In genomic region chr17:73192894-73193701, GRCh38 we compare ENCODE assay signal across 8 cellular contexts. TPM values are rescaled to one million over a fixed set of nuclear protein-coding genes. Genes with fewer than 3 reads are reported as not detected.
DNase-seq lines count a peak whose midpoint lies in the region; ATAC-seq, FAIRE-seq and TF ChIP-seq lines count a peak whose summit lies in the region.

Gene COG1, plus strand, starts transcription at chr17:73193055. Its CDS starts 15 bp downstream, at chr17:73193070.

- WGBS in A549 (ENCODE audit: missing lambda C conversion rate), result under 1% methylated on average over 22 of the region's 84 CpGs
- 0 to 2% (median 1%) methylated on average over 13 to 81 of the region's 84 CpGs for WGBS in spleen, 5 donors

- H3K27me3 ChIP-seq in bronchial epithelial cell (ENCODE audit: control insufficient read depth, insufficient read depth, low read length) (no peaks in the 10 kb centered on the region), spleen (replicated peaks in 1 of 7) (no peaks in the 10 kb centered on the region)

- peak within 1 kb of the TSS; percentile 96 for H3K4me3 Mint-ChIP-seq in activated B cell treated with CpG ODN at 0.5 μM for 24 hours

- POLR2A ChIA-PET in A549 (lab: Yijun Ruan, JAX) (interaction anchor here (0.6 to 2.0 kb wide), 5 partner anchors 9 to 556 kb away, joined by 3 to 8 read pairs (median 5); a partner anchor contains a TSS), activated B cell treated with CpG ODN at 0.5 μM for 24 hours (lab: Charles Lee) (interaction anchor here (0.6 to 3.3 kb wide), 3 partner anchors 15 to 39 kb away, joined by 4 to 17 read pairs (median 5); a partner anchor contains a TSS)

- H3K4me3 ChIP-seq in A549, result peak within 1 kb of the TSS; percentile 79
- peak within 1 kb of the TSS; percentile 94 for H3K4me3 ChIP-seq in bronchial epithelial cell (ENCODE audit: low read depth, low read length)
- peak within 1 kb of the TSS; percentile 82 to 97 (median 86) for H3K4me3 ChIP-seq in spleen

- TF ChIP-seq POLR2A in A549 (IDR thresholded peaks at IDR 0.05; ENCODE audit: low read length), result peak; percentile 74
- peak in 2 of 3 donors; percentile 13 to 37 for TF ChIP-seq POLR2A in spleen (IDR thresholded peaks at IDR 0.05)

- peaks cover 18% of the 10 kb centered on the region for H3K4me1 Mint-ChIP-seq in activated B cell treated with CpG ODN at 0.5 μM for 24 hours

- peak within 1 kb of the TSS; percentile 90 for H3K27ac Mint-ChIP-seq in activated B cell treated with CpG ODN at 0.5 μM for 24 hours

- H3K27ac ChIP-seq in A549 (peak within 1 kb of the TSS; percentile 88 to 94), spleen (peak within 1 kb of the TSS; percentile 72 to 94 (median 90))

- FAIRE-seq in A549 (lab: Jason Lieb, UNC) (no peak), bronchial epithelial cell (lab: Jason Lieb, UNC) (no peak)

- H3K36me3 ChIP-seq in bronchial epithelial cell (ENCODE audit: control insufficient read depth, insufficient read depth, low read length) (peaks cover 5% of the 10 kb centered on the region), spleen (peaks cover 0 to 22% (median 16%) of the 10 kb centered on the region in 6 donors)

- H3K4me2 ChIP-seq in A549, result peak within 1 kb of the TSS; percentile 91

- H3K27me3 Mint-ChIP-seq in activated B cell treated with CpG ODN at 0.5 μM for 24 hours, result no peaks in the 10 kb centered on the region

- intact Hi-C loops in activated B cell treated with CpG ODN at 0.5 μM for 24 hours (cut with micrococcal nuclease), result loop anchor here (1.0 to 10.0 kb wide), 6 partner anchors 39 to 1009 kb away; partner anchors contain the start of genes CDC42EP4 and RPL38
- intact Hi-C loops in spleen (cut with DNase I; ENCODE audit: low total_unique reads), result no loop called here

- peaks cover 26% of the 10 kb centered on the region for H3K36me3 Mint-ChIP-seq in activated B cell treated with CpG ODN at 0.5 μM for 24 hours (ENCODE audit: low read depth)

- peaks cover 8% of the 10 kb centered on the region; the same call in 1 of the 3 replicates for H3K4me1 ChIP-seq in A549
- peaks cover 13 to 43% (median 28%) of the 10 kb centered on the region in 6 donors for H3K4me1 ChIP-seq in spleen

- TF ChIP-seq CTCF in A549 (IDR thresholded peaks at IDR 0.05) (no peak), activated B cell treated with CpG ODN at 0.5 μM for 24 hours (IDR thresholded peaks at IDR 0.05) (no peak), bronchial epithelial cell (IDR thresholded peaks at IDR 0.05; ENCODE audit: insufficient read depth, low read length, severe bottlenecking) (no peak), spleen (IDR thresholded peaks at IDR 0.05 in 8 of 11, conservative IDR thresholded peaks at IDR 0.05 in 3 of 11) (no peak)

- TF ChIP-seq EP300 in A549 (IDR thresholded peaks at IDR 0.05), result no peak

- CTCF ChIA-PET in A549 (lab: Yijun Ruan, JAX) (interaction anchor here (0.6 to 20.4 kb wide), 18 partner anchors 14 to 900 kb away, joined by 3 to 483 read pairs (median 6); a partner anchor contains a TSS), activated B cell treated with CpG ODN at 0.5 μM for 24 hours (lab: Charles Lee) (interaction anchor here (0.7 to 1.0 kb wide), 2 partner anchors 14 to 177 kb away, joined by 3 to 4 read pairs; no protein-coding TSS in a partner anchor)

- ATAC-seq in A549 (peak; percentile 72 to 80), GM18861 (IDR thresholded peaks at IDR 0.05; ENCODE audit: unreplicated experiment) (peak; percentile 39), HG03097 (IDR thresholded peaks at IDR 0.05; ENCODE audit: low FRiP score, unreplicated experiment) (peak; percentile 68), activated B cell treated with CpG ODN at 0.5 μM for 24 hours (ENCODE audit: low read depth) (peak; percentile 87)

- no peak for TF ChIP-seq RAD21 in A549 (conservative IDR thresholded peaks at IDR 0.05 in 1 of 2, IDR thresholded peaks at IDR 0.05 in 1 of 2)

- H3K9me3 ChIP-seq in A549, result no peaks in the 10 kb centered on the region
- no peaks in the 10 kb centered on the region for H3K9me3 ChIP-seq in spleen

- DNase-seq in A549 (ENCODE audit: low read depth in 1 of 2, low spot score in 1 of 2) (peak; percentile 91 to 96), NCI-H2227 treated with DMSO at 0.1 percent for 48 hours (lab: John Stamatoyannopoulos, UW) (peak; percentile 85), activated B cell treated with CpG ODN at 0.5 μM for 24 hours (peak; percentile 65), bronchial epithelial cell (ENCODE audit: low read depth) (peak; percentile 53), iris pigment epithelial cell (ENCODE audit: low read depth) (peak; percentile 93), spleen (peak; percentile 97)

- H3K9me3 Mint-ChIP-seq in activated B cell treated with CpG ODN at 0.5 μM for 24 hours, result no peaks in the 10 kb centered on the region

TF ChIP-seq in A549, 52 proteins besides CTCF, POLR2A, EP300 and RAD21 (continues in another document):
- TF ChIP-seq CHD4 (IDR thresholded peaks at IDR 0.05; ENCODE audit: borderline replicate concordance), result no peak
- TF ChIP-seq HOXA7 (CRISPR knock-in tag; IDR thresholded peaks at IDR 0.05), result no peak
- TF ChIP-seq PHF8 (IDR thresholded peaks at IDR 0.05; ENCODE audit: borderline replicate concordance, low read depth), result peak; percentile 76; the same call in 1 of the 2 replicates
- TF ChIP-seq ATOH8 (CRISPR knock-in tag; IDR thresholded peaks at IDR 0.05; ENCODE audit: low read depth), result no peak
- TF ChIP-seq GATA3 (IDR thresholded peaks at IDR 0.05; ENCODE audit: borderline replicate concordance), result no peak
- TF ChIP-seq JUNB (IDR thresholded peaks at IDR 0.05), result no peak
- peak; percentile 52; the same call in 1 of the 3 replicates for TF ChIP-seq BCL3 (IDR thresholded peaks at IDR 0.05)
- TF ChIP-seq RARB (CRISPR knock-in tag; IDR thresholded peaks at IDR 0.05), result 0 out of 2 replicates have a peak, but pooled peaks have one; percentile 46
- TF ChIP-seq, protein P1, sequence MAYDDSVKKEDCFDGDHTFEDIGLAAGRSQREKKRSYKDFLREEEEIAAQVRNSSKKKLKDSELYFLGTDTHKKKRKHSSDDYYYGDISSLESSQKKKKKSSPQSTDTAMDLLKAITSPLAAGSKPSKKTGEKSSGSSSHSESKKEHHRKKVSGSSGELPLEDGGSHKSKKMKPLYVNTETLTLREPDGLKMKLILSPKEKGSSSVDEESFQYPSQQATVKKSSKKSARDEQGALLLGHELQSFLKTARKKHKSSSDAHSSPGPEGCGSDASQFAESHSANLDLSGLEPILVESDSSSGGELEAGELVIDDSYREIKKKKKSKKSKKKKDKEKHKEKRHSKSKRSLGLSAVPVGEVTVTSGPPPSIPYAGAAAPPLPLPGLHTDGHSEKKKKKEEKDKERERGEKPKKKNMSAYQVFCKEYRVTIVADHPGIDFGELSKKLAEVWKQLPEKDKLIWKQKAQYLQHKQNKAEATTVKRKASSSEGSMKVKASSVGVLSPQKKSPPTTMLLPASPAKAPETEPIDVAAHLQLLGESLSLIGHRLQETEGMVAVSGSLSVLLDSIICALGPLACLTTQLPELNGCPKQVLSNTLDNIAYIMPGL (CRISPR knock-in tag; IDR thresholded peaks at IDR 0.05; ENCODE audit: borderline replicate concordance), result 0 out of 2 replicates have a peak, but pooled peaks have one; percentile 64
- TF ChIP-seq MAZ (IDR thresholded peaks at IDR 0.05; ENCODE audit: borderline replicate concordance, low read depth, low read length), result 0 out of 2 replicates have a peak, but pooled peaks have one; percentile 24
- no peak for TF ChIP-seq ZNF302 (CRISPR knock-in tag; IDR thresholded peaks at IDR 0.05)
- peak; percentile 51; the same call in 1 of the 2 replicates for TF ChIP-seq KDM5A (IDR thresholded peaks at IDR 0.05)
- no peak for TF ChIP-seq KDM1A (IDR thresholded peaks at IDR 0.05; ENCODE audit: low read depth)
- TF ChIP-seq E2F6 (IDR thresholded peaks at IDR 0.05; ENCODE audit: borderline replicate concordance, low read depth), result no peak

RNA-seq across cellular contexts. Expression of gene COG1, which starts in this region (rescaled TPM):
- polyA plus RNA-seq in A549 (2011; rRNA removed) (26.0 and 30.6 TPM in 2 replicates), A549 (2017; fragmentation: RNase III; extraction: RNeasy Plus Mini Kit Qiagen cat#74134 plus additional on column Dnase treatment) (19.5 to 22.1 TPM (median 21.7 TPM) in 3 replicates), spleen (10 to 100 TPM in 2 of 3 donors, 1 to 10 TPM in 1; 8.9 to 10.5 (median 10.4) TPM)
- polyA plus RNA-seq in A549 (2012; cell fraction: cytosol; rRNA removed), result 21.0 and 22.6 TPM in 2 replicates
- polyA plus RNA-seq in A549 (2012; cell fraction: nucleus; rRNA removed), result 38.5 and 46.0 TPM in 2 replicates
- polyA minus RNA-seq in A549 (2011; rRNA and poly(A)+ RNA removed), result 49.8 and 51.7 TPM in 2 replicates
- total RNA-seq in activated B cell treated with CpG ODN at 0.5 μM for 24 hours (35.7 and 42.2 TPM in 2 replicates), bronchial epithelial cell (7.9 and 12.9 TPM in 2 replicates), spleen (10 to 100 TPM; 31.9 to 48.8 (median 36.1) TPM)

Comparison
In these comparisons a context has a peak if more than half of its experiments do, and no peak if none do; other contexts are left out.
1. Peak in every context shown above with its lines: DNase-seq, ATAC-seq, H3K4me3 ChIP-seq and H3K27ac ChIP-seq.